18 cellular contexts compared by ENCODE assay signal in genomic region chr7:26684447-26684846, GRCh38.
"Had no signal": no experiment of that assay in that cellular context is flagged by ENCODE, and none has a peak within 500 bp of the region (broad histone marks: within the 10 kb centered on the region; RNA-seq: fewer than 3 reads in every experiment).

No MANE protein-coding gene starts in this region.

- H3K4me1 ChIP-seq: body of pancreas had no signal

- DNase-seq: activated CD4-positive, alpha-beta T cell treated with anti-CD3 and anti-CD28 coated beads, Interleukin-2, amount 50 U/mL, for 1 hour; activated CD4-positive, CD25-positive, alpha-beta regulatory T cell; activated effector memory CD4-positive, alpha-beta T cell treated with Interleukin-2 at 50 U/mL for 16 hours; activated T-cell treated with anti-CD3 and anti-CD28 coated beads for 4 hours; amniotic stem cell; body of pancreas; dermis blood vessel endothelial cell; esophagus squamous epithelium; foreskin keratinocyte; head of caudate nucleus; left colon; naive thymus-derived CD4-positive, alpha-beta T cell; retina; stimulated activated CD4-positive, alpha-beta T cell treated with anti-CD3 and anti-CD28 coated beads, Interleukin-4, amount 100 ng/mL, for 1 hour; stimulated activated CD8-positive, alpha-beta memory T cell treated with anti-CD3 and anti-CD28 coated beads, Interleukin-4, amount 100 ng/mL, for 48 hours; stimulated activated naive CD8-positive, alpha-beta T cell treated with anti-CD3 and anti-CD28 coated beads, Interleukin-15, amount 100 ng/mL, for 72 hours had no signal

- ATAC-seq: body of pancreas; foreskin keratinocyte; left colon; naive thymus-derived CD4-positive, alpha-beta T cell; stimulated activated naive CD8-positive, alpha-beta T cell treated with anti-CD3 and anti-CD28 coated beads, Interleukin-15, amount 100 ng/mL, for 72 hours had no signal

- H3K4me3 ChIP-seq: body of pancreas, esophagus squamous epithelium, lung had no signal

- H3K27ac ChIP-seq: body of pancreas, esophagus squamous epithelium, foreskin keratinocyte, neutrophil had no signal

- H3K9me3 ChIP-seq: body of pancreas, esophagus squamous epithelium, neutrophil had no signal

- H3K36me3 ChIP-seq: esophagus squamous epithelium had no signal

- H3K27me3 ChIP-seq: body of pancreas, foreskin keratinocyte, neutrophil had no signal
